Comparison of ENCODE assay signal across 8 cellular contexts in the genomic region with DNA sequence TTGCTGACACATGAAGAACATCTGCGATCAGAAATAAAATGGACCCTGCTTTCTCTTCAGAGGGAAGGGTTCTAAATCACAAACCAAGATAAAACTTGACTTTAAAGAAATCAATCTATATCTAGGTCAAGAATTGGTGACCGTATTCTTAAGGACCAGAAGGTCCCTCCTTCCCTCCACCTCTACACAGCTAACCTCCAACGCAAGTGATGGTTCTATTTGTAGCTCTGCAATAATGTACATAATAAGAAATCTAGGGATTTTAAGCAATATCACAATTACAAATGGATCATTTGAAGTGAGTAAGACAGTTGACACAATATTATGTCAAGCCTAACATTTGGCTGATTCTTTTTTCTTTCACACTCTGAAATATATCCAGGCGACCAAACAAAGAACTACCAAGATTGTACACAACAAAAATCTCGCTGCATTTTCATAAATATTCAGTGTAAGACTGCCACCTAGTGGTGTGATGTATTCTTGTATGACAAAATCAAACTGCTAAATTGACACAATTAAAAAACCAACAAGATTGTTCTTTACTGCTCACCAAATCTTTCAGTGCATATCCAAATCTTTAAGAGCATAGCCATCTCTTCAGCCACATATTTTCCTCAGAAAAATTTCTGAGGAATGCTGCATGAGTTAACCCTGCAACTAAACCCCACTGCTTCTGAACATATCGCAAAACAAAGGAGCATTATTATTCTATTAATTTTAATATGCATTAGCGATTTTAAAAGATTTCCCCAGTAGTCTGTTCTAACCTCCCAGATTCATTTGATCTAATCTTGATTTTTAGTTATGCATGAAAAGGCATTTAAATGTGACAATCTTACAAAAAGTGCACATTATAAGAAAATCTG. TPM values are rescaled to one million over a fixed set of nuclear protein-coding genes. Genes with fewer than 3 reads are reported as not detected.
DNase-seq lines count a peak whose midpoint lies in the region; ATAC-seq and TF ChIP-seq lines count a peak whose summit lies in the region.

No MANE protein-coding gene starts in this region.

- CTCF ChIA-PET in mammary epithelial cell (lab: Charles Lee; ENCODE audit: low non-redundant PET): interaction anchor here (0.6 kb wide), 1 partner anchor 576 kb away, joined by 5 read pairs; no protein-coding TSS in a partner anchor

- no peaks in the 10 kb centered on the region for H3K9me3 ChIP-seq in cardiac muscle cell (ENCODE audit: low read depth)
- H3K9me3 ChIP-seq in mammary epithelial cell (replicated peaks; ENCODE audit: insufficient read depth, low read length): no peaks in the 10 kb centered on the region
- H3K9me3 ChIP-seq in tibial nerve: no peaks in the 10 kb centered on the region

- no peaks in the 10 kb centered on the region for H3K36me3 ChIP-seq in cardiac muscle cell
- no peaks in the 10 kb centered on the region for H3K36me3 ChIP-seq in mammary epithelial cell (ENCODE audit: insufficient read depth, low read length)
- no peaks in the 10 kb centered on the region for H3K36me3 ChIP-seq in tibial nerve

- H3K4me1 ChIP-seq in cardiac muscle cell (ENCODE audit: low read depth): peaks cover 8% of the 10 kb centered on the region
- no peaks in the 10 kb centered on the region for H3K4me1 ChIP-seq in mammary epithelial cell (ENCODE audit: insufficient read depth, low read length)
- peaks cover 0 to 7% (median 0%) of the 10 kb centered on the region in 4 donors for H3K4me1 ChIP-seq in tibial nerve

- DNase-seq in cardiac muscle cell (ENCODE audit: low read depth in 1 of 2, low spot score in 1 of 2): peak; percentile 79 to 83
- DNase-seq in cardiac septum (ENCODE audit: low spot score): no peak
- peak; percentile 72 for DNase-seq in KBM-7
- peak; percentile 58 for DNase-seq in NOMO-1 treated with DMSO at 0.1 percent for 48 hours (lab: John Stamatoyannopoulos, UW; ENCODE audit: unreplicated experiment)
- DNase-seq in mammary epithelial cell: peak; percentile 36
- no peak for DNase-seq in left colon
- DNase-seq in tibial nerve (ENCODE audit: low spot score in 2 of 2): peak in 1 of 2 donors; percentile 86
- DNase-seq in posterior vena cava (ENCODE audit: low spot score): no peak

- peak; percentile 51 for ATAC-seq in left colon

- H3K4me3 ChIP-seq in cardiac muscle cell (no peak overlapping the region), mammary epithelial cell (replicated peaks in 1 of 3; ENCODE audit: insufficient read depth in 1 of 3, low read depth in 2 of 3, low read length in 3 of 3) (no peak overlapping the region), tibial nerve (no peak overlapping the region)

- 38% methylated on average over 7 of the region's 7 CpGs for WGBS in mammary epithelial cell (ENCODE audit: low coverage, missing lambda C conversion rate)
- 41% methylated on average over 7 of the region's 7 CpGs for WGBS in tibial nerve, 2 donors

- H3K9ac ChIP-seq in mammary epithelial cell (ENCODE audit: insufficient read depth, low read length): no peak overlapping the region

- intact Hi-C loops in cardiac septum (cut with DNase I) (loop anchor here (10.0 kb wide), 4 partner anchors 243 to 623 kb away; no protein-coding TSS in a partner anchor), mammary epithelial cell (cut with micrococcal nuclease) (loop anchor here (1.0 to 10.0 kb wide), 7 partner anchors 173 to 1253 kb away; a partner anchor contains a TSS), left colon (cut with DNase I, micrococcal nuclease) (loop anchor here in 1 of 2 donors (10.0 kb wide), 2 partner anchors 553 to 623 kb away; no protein-coding TSS in a partner anchor), posterior vena cava (cut with DNase I) (no loop called here)

- H3K79me2 ChIP-seq in mammary epithelial cell (ENCODE audit: insufficient read depth, low read length): no peaks in the 10 kb centered on the region

- no peak overlapping the region for H2AFZ ChIP-seq in mammary epithelial cell (ENCODE audit: low read depth, low read length)

- H3K27me3 ChIP-seq in cardiac muscle cell: no peaks in the 10 kb centered on the region
- no peaks in the 10 kb centered on the region for H3K27me3 ChIP-seq in mammary epithelial cell (ENCODE audit: insufficient read depth, low read length)
- H3K27me3 ChIP-seq in tibial nerve: no peaks in the 10 kb centered on the region

- TF ChIP-seq CTCF in cardiac muscle cell (IDR thresholded peaks at IDR 0.05; ENCODE audit: low read depth, low read length) (peak; percentile 46), mammary epithelial cell (conservative IDR thresholded peaks at IDR 0.05 in 1 of 2, IDR thresholded peaks at IDR 0.05 in 1 of 2; ENCODE audit: extremely low read depth in 1 of 2, insufficient read depth in 1 of 2, low read depth in 1 of 2, low read length in 2 of 2) (peak; percentile 53), tibial nerve (IDR thresholded peaks at IDR 0.05) (peak; percentile 56 to 82 (median 80))

- dilution Hi-C loops in mammary epithelial cell (cut with HindIII; ENCODE audit: low sequenced_read_pairs): no loop called here

- no peak for TF ChIP-seq EP300 in tibial nerve (IDR thresholded peaks at IDR 0.05)

- in situ Hi-C loops in KBM-7 (cut with MboI; ENCODE audit: low pct_unique_long_range_greater_than_20kb, low sequenced_read_pairs): loop anchor here (25.0 kb wide), 1 partner anchor 555 kb away; no protein-coding TSS in a partner anchor
- in situ Hi-C loops in mammary epithelial cell (cut with MboI; ENCODE audit: low sequenced_read_pairs in 2 of 2): loop anchor here in 1 of 2 donors (10.0 kb wide), 1 partner anchor 793 kb away; no protein-coding TSS in a partner anchor

- no peak for TF ChIP-seq POLR2A in tibial nerve (IDR thresholded peaks at IDR 0.05)

- H4K20me1 ChIP-seq in mammary epithelial cell (ENCODE audit: insufficient read depth, low read length): no peaks in the 10 kb centered on the region

- H3K4me2 ChIP-seq in mammary epithelial cell (ENCODE audit: insufficient read depth, low read depth, low read length): no peak overlapping the region

- BruUV-seq in mammary epithelial cell (replicated peaks; lab: Mats Ljungman, UMichigan): no TSS peak

- H3K27ac ChIP-seq in cardiac muscle cell: no peak overlapping the region
- no peak overlapping the region for H3K27ac ChIP-seq in mammary epithelial cell (ENCODE audit: insufficient read depth, low read depth, low read length)
- H3K27ac ChIP-seq in tibial nerve: no peak overlapping the region

RNA-seq across cellular contexts. Expression of a gene that starts 44.5 kb away (rescaled TPM):
- total RNA-seq in cardiac muscle cell (7.7 and 60.7 TPM in 2 replicates), cardiac septum (76.0 TPM), mammary epithelial cell (10 to 100 TPM in 1 of 2 donors, 1 to 10 TPM in 1; 5.6 to 24.7 TPM), left colon (10 to 100 TPM; 34.2 to 66.1 TPM), tibial nerve (10 to 100 TPM; 12.8 to 27.3 (median 20.5) TPM), posterior vena cava (10 to 100 TPM in 1 of 2 donors, 1 to 10 TPM in 1; 9.4 to 11.8 TPM)
- polyA plus RNA-seq in cardiac muscle cell (22.2 and 34.8 TPM in 2 replicates), mammary epithelial cell (0.17 TPM)
- not detected for polyA minus RNA-seq in mammary epithelial cell

Comparison
In these comparisons a context has a peak if more than half of its experiments do, and no peak if none do; other contexts are left out.
1. DNase-seq: peak in cardiac muscle cell (2 of 2), KBM-7 (single experiment), NOMO-1 treated with DMSO at 0.1 percent for 48 hours (single experiment) and mammary epithelial cell (single experiment); none in cardiac septum (single experiment), left colon (0 of 2) and posterior vena cava (single experiment).
2. intact Hi-C loops: an anchor here in cardiac septum (10.0 kb wide) and mammary epithelial cell (1.0 to 10.0 kb wide); none called in posterior vena cava.
3. Peak in every context shown above with its lines, with median percentiles within 50 percentile points of each other: CTCF ChIP-seq.